8 cellular contexts compared by ENCODE assay signal in the genomic region with DNA sequence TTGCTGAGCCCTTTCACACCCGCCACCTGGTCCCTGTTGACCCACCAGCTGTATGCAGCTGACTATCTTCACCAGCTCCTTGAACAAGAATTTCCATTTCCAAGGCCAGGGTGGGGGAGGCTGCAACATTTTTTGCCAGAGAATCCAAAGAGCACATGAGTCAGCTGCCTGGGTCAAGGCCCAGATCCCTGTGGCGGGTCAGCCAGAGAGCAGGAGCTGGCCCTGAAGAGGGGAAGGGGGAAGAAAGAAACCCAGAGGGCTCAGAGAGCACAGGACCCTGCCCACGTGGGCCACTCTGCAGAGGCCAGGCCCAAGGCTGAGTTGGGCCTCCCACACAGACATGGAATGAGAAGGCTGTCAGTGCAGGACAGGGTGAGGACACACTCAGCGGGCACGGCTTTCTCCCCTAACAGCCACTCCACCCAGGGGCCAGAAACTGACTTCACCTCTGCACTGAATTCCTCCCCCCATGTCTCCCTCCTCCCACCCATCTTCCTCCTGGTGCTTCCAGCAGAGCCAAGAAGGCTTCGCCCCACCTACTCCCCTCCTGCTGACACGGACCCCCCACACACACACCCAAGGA. TPM values are rescaled to one million over a fixed set of nuclear protein-coding genes. Genes with fewer than 3 reads are reported as not detected.
A peak's percentile ranks its signal among the peaks of the same experiment; 100 is the strongest.
DNase-seq lines count a peak whose midpoint lies in the region; ATAC-seq, FAIRE-seq and TF ChIP-seq lines count a peak whose summit lies in the region.

No MANE protein-coding gene starts in this region.

- no peak overlapping the region for H3K4me2 ChIP-seq in neural progenitor cell

- no peak overlapping the region for H3K4me3 Mint-ChIP-seq in stimulated activated effector memory CD8-positive, alpha-beta T cell treated with anti-CD3 and anti-CD28 coated beads, Interleukin-12 subunit alpha, Interleukin-12 subunit beta, amount 100 ng/mL, for 72 hours
- H3K4me3 Mint-ChIP-seq in neural progenitor cell = no peak overlapping the region

- FAIRE-seq in H54 (lab: Jason Lieb, UNC) = no peak
- no peak for FAIRE-seq in D721Med (lab: Jason Lieb, UNC)

- TF ChIP-seq CTCF in brain microvascular endothelial cell (IDR thresholded peaks at IDR 0.05; ENCODE audit: low read depth, low read length, missing control alignments) (no peak), neural progenitor cell (IDR thresholded peaks at IDR 0.05) (no peak), D721Med (IDR thresholded peaks at IDR 0.05; ENCODE audit: insufficient read depth, missing control alignments) (no peak)

- H3K36me3 Mint-ChIP-seq in stimulated activated effector memory CD8-positive, alpha-beta T cell treated with anti-CD3 and anti-CD28 coated beads, Interleukin-12 subunit alpha, Interleukin-12 subunit beta, amount 100 ng/mL, for 72 hours = no peaks in the 10 kb centered on the region
- no peaks in the 10 kb centered on the region for H3K36me3 Mint-ChIP-seq in neural progenitor cell

- H3K27me3 Mint-ChIP-seq in neural progenitor cell (ENCODE audit: insufficient read depth, low read depth) = peaks cover 5% of the 10 kb centered on the region

- H3K4me1 ChIP-seq in neural progenitor cell = no peaks in the 10 kb centered on the region

- H4K20me1 ChIP-seq in neural progenitor cell (ENCODE audit: low read depth) = no peaks in the 10 kb centered on the region

- peaks cover 9% of the 10 kb centered on the region for H3K4me1 Mint-ChIP-seq in stimulated activated effector memory CD8-positive, alpha-beta T cell treated with anti-CD3 and anti-CD28 coated beads, Interleukin-12 subunit alpha, Interleukin-12 subunit beta, amount 100 ng/mL, for 72 hours
- peaks cover 16% of the 10 kb centered on the region for H3K4me1 Mint-ChIP-seq in neural progenitor cell

- TF ChIP-seq POLR2A in H54 (IDR thresholded peaks at IDR 0.05; ENCODE audit: low read depth, low read length) = no peak

- H3K9me3 Mint-ChIP-seq in stimulated activated effector memory CD8-positive, alpha-beta T cell treated with anti-CD3 and anti-CD28 coated beads, Interleukin-12 subunit alpha, Interleukin-12 subunit beta, amount 100 ng/mL, for 72 hours = no peaks in the 10 kb centered on the region
- no peaks in the 10 kb centered on the region for H3K9me3 Mint-ChIP-seq in neural progenitor cell

- H3K79me2 ChIP-seq in neural progenitor cell (ENCODE audit: low read depth) = no peaks in the 10 kb centered on the region

- DNase-seq in H54 (ENCODE audit: insufficient read length, low spot score) (peak; percentile 70), brain microvascular endothelial cell (peak; percentile 77), kidney tubule cell (ENCODE audit: low spot score) (peak; percentile 74), neural progenitor cell (ENCODE audit: low spot score) (no peak), D721Med (ENCODE audit: insufficient read length, low spot score) (no peak)
- no peak for DNase-seq in stimulated activated effector memory CD8-positive, alpha-beta T cell treated with anti-CD3 and anti-CD28 coated beads, Interleukin-12 subunit alpha, Interleukin-12 subunit beta, amount 100 ng/mL, for 72 hours (ENCODE audit: low spot score in 2 of 2)
- no peak for DNase-seq in effector CD8-positive, alpha-beta T cell (lab: John Stamatoyannopoulos, UW)
- DNase-seq in activated CD4-positive, alpha-beta T cell treated with anti-CD3 and anti-CD28 coated beads, Interleukin-2, amount 50 U/mL, for 4 hours = no peak

- H3K27ac Mint-ChIP-seq in stimulated activated effector memory CD8-positive, alpha-beta T cell treated with anti-CD3 and anti-CD28 coated beads, Interleukin-12 subunit alpha, Interleukin-12 subunit beta, amount 100 ng/mL, for 72 hours = peak overlapping the region; percentile 45
- no peak overlapping the region for H3K27ac Mint-ChIP-seq in neural progenitor cell

- H3K27me3 ChIP-seq in brain microvascular endothelial cell (replicated peaks) (no peaks in the 10 kb centered on the region), neural progenitor cell (peaks cover 6% of the 10 kb centered on the region)

- no peak for ATAC-seq in stimulated activated effector memory CD8-positive, alpha-beta T cell treated with anti-CD3 and anti-CD28 coated beads, Interleukin-12 subunit alpha, Interleukin-12 subunit beta, amount 100 ng/mL, for 72 hours

- H3K9ac ChIP-seq in neural progenitor cell = no peak overlapping the region

- no peaks in the 10 kb centered on the region for H3K9me3 ChIP-seq in neural progenitor cell (ENCODE audit: low read depth)

- no peak overlapping the region for H2AFZ ChIP-seq in neural progenitor cell (replicated peaks)

- H3K27ac ChIP-seq in brain microvascular endothelial cell (no peak overlapping the region), neural progenitor cell (no peak overlapping the region)

- H3K4me3 ChIP-seq in brain microvascular endothelial cell (ENCODE audit: low read depth, low read length) (no peak overlapping the region), neural progenitor cell (no peak overlapping the region)

- H3K36me3 ChIP-seq in brain microvascular endothelial cell (replicated peaks) (no peaks in the 10 kb centered on the region), neural progenitor cell (no peaks in the 10 kb centered on the region)

- H3F3A ChIP-seq in neural progenitor cell (ENCODE audit: low read depth) = peaks cover 3% of the 10 kb centered on the region

- in situ Hi-C loops in brain microvascular endothelial cell (cut with HindIII; ENCODE audit: low pct_ligation_motif_present, low sequenced_read_pairs) = no loop called here

RNA-seq across cellular contexts. Expression of gene S100A6, which starts 28.9 kb away (rescaled TPM):
- 0.34 TPM in 1 of 2 replicates, not detected in the other for total RNA-seq in neural progenitor cell (ENCODE audit: low replicate concordance)

RNA-seq across cellular contexts. Expression of gene S100A5, which starts 33.8 kb away (rescaled TPM):
- total RNA-seq in neural progenitor cell (ENCODE audit: low replicate concordance) = not detected in 2 replicates

RNA-seq across cellular contexts. Expression of gene S100A4, which starts 38.7 kb away (rescaled TPM):
- total RNA-seq in neural progenitor cell (ENCODE audit: low replicate concordance) = 22.4 and 34.3 TPM in 2 replicates

RNA-seq across cellular contexts. Expression of gene S100A3, which starts 42.1 kb away (rescaled TPM):
- not detected in 2 replicates for total RNA-seq in neural progenitor cell (ENCODE audit: low replicate concordance)

RNA-seq across cellular contexts. Expression of gene S100A7, which starts 46.5 kb away (rescaled TPM):
- not detected in 2 replicates for total RNA-seq in neural progenitor cell (ENCODE audit: low replicate concordance)

Comparison
In these comparisons a context has a peak if more than half of its experiments do, and no peak if none do; other contexts are left out.
1. DNase-seq: peak in H54 (single experiment), brain microvascular endothelial cell (single experiment) and kidney tubule cell (single experiment); none in stimulated activated effector memory CD8-positive, alpha-beta T cell treated with anti-CD3 and anti-CD28 coated beads, Interleukin-12 subunit alpha, Interleukin-12 subunit beta, amount 100 ng/mL, for 72 hours (0 of 2), effector CD8-positive, alpha-beta T cell (single experiment), neural progenitor cell (single experiment), D721Med (single experiment) and activated CD4-positive, alpha-beta T cell treated with anti-CD3 and anti-CD28 coated beads, Interleukin-2, amount 50 U/mL, for 4 hours (0 of 2).